In the genomic region with DNA sequence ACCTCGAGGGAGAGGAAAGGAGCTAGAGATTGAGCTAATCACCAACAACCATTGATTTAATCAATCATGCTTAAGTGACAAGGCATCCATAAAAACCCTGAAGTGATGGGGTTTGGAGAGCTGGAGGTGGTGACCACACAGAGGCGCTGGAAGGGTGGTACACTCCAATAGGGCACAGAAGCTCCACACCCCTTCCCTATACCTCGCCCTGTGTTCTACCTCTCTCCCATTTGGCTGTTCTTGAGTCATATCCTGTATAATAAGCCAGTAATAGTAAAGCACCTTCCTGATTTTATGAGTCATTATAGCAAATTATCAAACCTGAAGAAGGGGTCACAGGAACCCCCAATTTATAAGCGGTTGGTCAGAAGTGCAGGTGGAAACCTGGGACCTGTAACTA, we compare ENCODE assay signal across 20 cellular contexts. TPM values are rescaled to one million over a fixed set of nuclear protein-coding genes. Genes with fewer than 3 reads are reported as not detected.
A peak's percentile ranks its signal among the peaks of the same experiment; 100 is the strongest.
DNase-seq lines count a peak whose midpoint lies in the region; FAIRE-seq and TF ChIP-seq lines count a peak whose summit lies in the region.
"Had no signal": no experiment of that assay in that cellular context is flagged by ENCODE, and none has a peak within 500 bp of the region (broad histone marks: within the 10 kb centered on the region; RNA-seq: fewer than 3 reads in every experiment).

No MANE protein-coding gene starts in this region.

- H3K27ac ChIP-seq in prostate gland = no peak overlapping the region
- H3K27ac ChIP-seq: GM23248 had no signal

- H3K27me3 Mint-ChIP-seq in activated T-cell treated with anti-CD3 and anti-CD28 coated beads, Interleukin-2, amount 50 U/mL, for 24 hours = no peaks in the 10 kb centered on the region

- no peak overlapping the region for H3K4me3 Mint-ChIP-seq in activated T-cell treated with anti-CD3 and anti-CD28 coated beads, Interleukin-2, amount 50 U/mL, for 24 hours
- H3K4me3 Mint-ChIP-seq: HFFc6, T-cell had no signal

- no peaks in the 10 kb centered on the region for H3K36me3 Mint-ChIP-seq in activated T-cell treated with anti-CD3 and anti-CD28 coated beads, Interleukin-2, amount 50 U/mL, for 24 hours (ENCODE audit: low read depth)
- H3K36me3 Mint-ChIP-seq: T-cell had no signal

- no peaks in the 10 kb centered on the region for H3K9me3 ChIP-seq in MG63
- H3K9me3 ChIP-seq in prostate gland = no peaks in the 10 kb centered on the region

- 83% methylated on average over 4 of the region's 4 CpGs for WGBS in prostate gland

- peak; percentile 8 for TF ChIP-seq CTCF in bronchial epithelial cell (IDR thresholded peaks at IDR 0.05; ENCODE audit: insufficient read depth, low read length, severe bottlenecking)
- no peak for TF ChIP-seq CTCF in prostate gland (IDR thresholded peaks at IDR 0.05)

- peak; percentile 76 for DNase-seq in ELR (ENCODE audit: low read depth)
- peak; percentile 25 for DNase-seq in NCI-H82 treated with DMSO at 0.1 percent for 48 hours (lab: John Stamatoyannopoulos, UW; ENCODE audit: unreplicated experiment)
- peak; percentile 95 for DNase-seq in bronchial epithelial cell (ENCODE audit: low read depth)
- peak; percentile 32 for DNase-seq in kidney tubule cell (ENCODE audit: low spot score)
- DNase-seq in activated T-cell treated with anti-CD3 and anti-CD28 coated beads, Interleukin-2, amount 50 U/mL, for 24 hours = no peak
- DNase-seq in MG63 = no peak
- no peak for DNase-seq in prostate gland (ENCODE audit: low spot score)
- DNase-seq in cerebellum (ENCODE audit: low spot score) = no peak
- DNase-seq: C1 segment of cervical spinal cord, DMS 273 treated with DMSO at 0.1 percent for 48 hours, HFFc6, NCI-H187 treated with DMSO at 0.1 percent for 48 hours, NCI-H2171, NCI-H774, T-cell had no signal

- H3K4me1 ChIP-seq in prostate gland (replicated peaks) = no peaks in the 10 kb centered on the region

- peaks cover 13% of the 10 kb centered on the region for H3K4me1 Mint-ChIP-seq in activated T-cell treated with anti-CD3 and anti-CD28 coated beads, Interleukin-2, amount 50 U/mL, for 24 hours (ENCODE audit: low read depth)

- H3K36me3 ChIP-seq in bronchial epithelial cell (ENCODE audit: control insufficient read depth, insufficient read depth, low read length) = no peaks in the 10 kb centered on the region
- no peaks in the 10 kb centered on the region for H3K36me3 ChIP-seq in MG63
- H3K36me3 ChIP-seq in prostate gland = no peaks in the 10 kb centered on the region

- H3K27me3 ChIP-seq in bronchial epithelial cell (ENCODE audit: control insufficient read depth, insufficient read depth, low read length) (no peaks in the 10 kb centered on the region), MG63 (no peaks in the 10 kb centered on the region), prostate gland (replicated peaks; ENCODE audit: insufficient read depth) (no peaks in the 10 kb centered on the region)

- intact Hi-C loops in prostate gland (cut with DNase I) = no loop called here

- H3K4me3 ChIP-seq in bronchial epithelial cell (ENCODE audit: low read depth, low read length) (no peak overlapping the region), MG63 (no peak overlapping the region), prostate gland (no peak overlapping the region)
- H3K4me3 ChIP-seq: GM12878, GM23248 had no signal

- H3K9me3 Mint-ChIP-seq in activated T-cell treated with anti-CD3 and anti-CD28 coated beads, Interleukin-2, amount 50 U/mL, for 24 hours = no peaks in the 10 kb centered on the region
- H3K9me3 Mint-ChIP-seq: HFFc6 had no signal

- no peak overlapping the region for H3K27ac Mint-ChIP-seq in activated T-cell treated with anti-CD3 and anti-CD28 coated beads, Interleukin-2, amount 50 U/mL, for 24 hours
- H3K27ac Mint-ChIP-seq: HFFc6, T-cell had no signal

- no peak for TF ChIP-seq POLR2A in prostate gland (IDR thresholded peaks at IDR 0.05)

- peak; percentile 88 for FAIRE-seq in bronchial epithelial cell (lab: Jason Lieb, UNC)
- FAIRE-seq: GM12878, GM18507 had no signal

RNA-seq across cellular contexts. Expression of a gene that starts 18.3 kb away (rescaled TPM):
- total RNA-seq in bronchial epithelial cell = under 0.01 TPM in 1 of 2 replicates, not detected in the other
- total RNA-seq in MG63 (2014; rRNA removed; shearing (Covaris generic); ENCODE audit: low replicate concordance) = not detected in 2 replicates
- 10 to 100 TPM in 1 of 2 donors, not detected in 1; 11.1 TPM for total RNA-seq in prostate gland
- not detected for total RNA-seq in cerebellum
- total RNA-seq: GM12878, GM23248, HFFc6, NCI-H460, SK-MEL-5 had no signal

RNA-seq across cellular contexts. Expression of a gene that starts 24.5 kb away (rescaled TPM):
- total RNA-seq in bronchial epithelial cell (not detected in 2 replicates), prostate gland (10 to 100 TPM in 1 of 2 donors, not detected in 1; 10.1 TPM), cerebellum (not detected)
- total RNA-seq in MG63 (2014; rRNA removed; shearing (Covaris generic); ENCODE audit: low replicate concordance) = not detected in 2 replicates
- total RNA-seq: GM12878, GM23248, HFFc6, NCI-H460, SK-MEL-5, T-cell had no signal

Comparison
In these comparisons a context has a peak if more than half of its experiments do, and no peak if none do; other contexts are left out.
1. DNase-seq: peak in ELR (single experiment), NCI-H82 treated with DMSO at 0.1 percent for 48 hours (single experiment), bronchial epithelial cell (single experiment) and kidney tubule cell (single experiment); none in activated T-cell treated with anti-CD3 and anti-CD28 coated beads, Interleukin-2, amount 50 U/mL, for 24 hours (single experiment), MG63 (single experiment), prostate gland (single experiment) and cerebellum (single experiment).